33 cellular contexts compared by ENCODE assay signal in genomic region chr3:107189158-107189791, GRCh38.
"Had no signal": no experiment of that assay in that cellular context is flagged by ENCODE, and none has a peak within 500 bp of the region (broad histone marks: within the 10 kb centered on the region; RNA-seq: fewer than 3 reads in every experiment).

No MANE protein-coding gene starts in this region.

- H3K36me3 Mint-ChIP-seq: activated CD8-positive, alpha-beta memory T cell treated with anti-CD3 and anti-CD28 coated beads, Interleukin-2, amount 10 ng/mL, durations not matched to agents 7 days and 5 days; activated naive CD4-positive, alpha-beta T cell treated with anti-CD3 and anti-CD28 coated beads, Interleukin-2, amount 50 U/mL, for 24 hours; activated naive CD8-positive, alpha-beta T cell treated with anti-CD3 and anti-CD28 coated beads for 36 hours; brain had no signal

- H3K27ac ChIP-seq: adrenal gland, ascending aorta, breast epithelium, cardiac muscle cell, colonic mucosa, epithelial cell of prostate, esophagus squamous epithelium, gastroesophageal sphincter, VCaP had no signal

- H3K36me3 ChIP-seq: adrenal gland, ascending aorta, breast epithelium, cardiac muscle cell, colonic mucosa, esophagus squamous epithelium, gastroesophageal sphincter had no signal

- H3K4me1 Mint-ChIP-seq: activated B cell treated with CpG ODN at 0.5 μM for 24 hours; activated CD8-positive, alpha-beta memory T cell treated with anti-CD3 and anti-CD28 coated beads, Interleukin-2, amount 10 ng/mL, durations not matched to agents 7 days and 5 days; activated naive CD4-positive, alpha-beta T cell treated with anti-CD3 and anti-CD28 coated beads, Interleukin-2, amount 50 U/mL, for 24 hours; activated naive CD8-positive, alpha-beta T cell treated with anti-CD3 and anti-CD28 coated beads for 36 hours; activated naive CD8-positive, alpha-beta T cell treated with anti-CD3 and anti-CD28 coated beads, Interleukin-2, amount 50 U/mL, for 24 hours; brain had no signal

- H3K27me3 ChIP-seq: adrenal gland, ascending aorta, breast epithelium, cardiac muscle cell, colonic mucosa, esophagus squamous epithelium, gastroesophageal sphincter had no signal

- H3K9me3 Mint-ChIP-seq: activated B cell treated with CpG ODN at 0.5 μM for 24 hours; activated naive CD4-positive, alpha-beta T cell treated with anti-CD3 and anti-CD28 coated beads for 36 hours; activated naive CD4-positive, alpha-beta T cell treated with anti-CD3 and anti-CD28 coated beads, Interleukin-2, amount 50 U/mL, for 24 hours; activated naive CD8-positive, alpha-beta T cell treated with anti-CD3 and anti-CD28 coated beads for 36 hours; activated naive CD8-positive, alpha-beta T cell treated with anti-CD3 and anti-CD28 coated beads, Interleukin-2, amount 50 U/mL, for 24 hours; activated T-helper 1 cell treated with anti-CD3 and anti-CD28 coated beads, Interleukin-12 subunit alpha, Interleukin-12 subunit beta, Interleukin-2, Interleukin-4 antibody, amounts not matched to agents 30 ng/mL and 10 ng/mL and 1 ng/mL, durations not matched to agents 14 hours and 24 hours and 36 hours; activated T-helper 2 cell treated with anti-CD3 and anti-CD28 coated beads, Interferon-gamma antibody, Interleukin-2, Interleukin-4, amounts not matched to agents 10 μg/mL and 5 μg/mL and 100 μg/mL, durations not matched to agents 14 hours and 24 hours and 36 hours; brain had no signal

- DNase-seq: activated B cell treated with CpG ODN at 0.5 μM for 24 hours; activated CD4-positive, alpha-beta T cell treated with anti-CD3 and anti-CD28 coated beads for 48 hours; activated CD4-positive, alpha-beta T cell treated with anti-CD3 and anti-CD28 coated beads, Interleukin-2, amount 50 U/mL, for 1 hour; activated CD4-positive, alpha-beta T cell treated with anti-CD3 and anti-CD28 coated beads, Interleukin-2, amount 50 U/mL, for 48 hours; activated CD8-positive, alpha-beta memory T cell treated with anti-CD3 and anti-CD28 coated beads, Interleukin-2, amount 10 ng/mL, durations not matched to agents 7 days and 5 days; activated CD8-positive, alpha-beta memory T cell treated with anti-CD3 and anti-CD28 coated beads, Interleukin-2, amount 50 U/mL, for 4 hours; activated CD8-positive, alpha-beta T cell treated with anti-CD3 and anti-CD28 coated beads, Interleukin-2, amount 10 ng/mL, durations not matched to agents 7 days and 5 days; activated effector memory CD4-positive, alpha-beta T cell treated with anti-CD3 and anti-CD28 coated beads, Interleukin-2, amount 50 U/mL, for 16 hours; activated naive CD4-positive, alpha-beta T cell treated with anti-CD3 and anti-CD28 coated beads for 36 hours; activated naive CD8-positive, alpha-beta T cell treated with anti-CD3 and anti-CD28 coated beads for 36 hours; activated naive CD8-positive, alpha-beta T cell treated with anti-CD3 and anti-CD28 coated beads, Interleukin-2, amount 50 U/mL, for 24 hours; activated T-cell treated with anti-CD3 and anti-CD28 coated beads, Interleukin-2, amount 50 U/mL, for 1 hour; activated T-cell treated with anti-CD3 and anti-CD28 coated beads, Interleukin-2, amount 50 U/mL, for 48 hours; adrenal gland; amygdala; central memory CD4-positive, alpha-beta T cell; cerebellar nuclear complex; colonic mucosa; effector CD8-positive, alpha-beta T cell; esophagus squamous epithelium; foreskin melanocyte; T-helper 2 cell had no signal

- H3K4me3 ChIP-seq: adrenal gland, ascending aorta, breast epithelium, cardiac muscle cell, colonic mucosa, esophagus squamous epithelium, gastroesophageal sphincter had no signal

- H3K27ac Mint-ChIP-seq: activated B cell treated with CpG ODN at 0.5 μM for 24 hours; activated CD8-positive, alpha-beta memory T cell treated with anti-CD3 and anti-CD28 coated beads, Interleukin-2, amount 10 ng/mL, durations not matched to agents 7 days and 5 days; activated CD8-positive, alpha-beta T cell treated with anti-CD3 and anti-CD28 coated beads, Interleukin-2, amount 10 ng/mL, durations not matched to agents 7 days and 5 days; activated naive CD4-positive, alpha-beta T cell treated with anti-CD3 and anti-CD28 coated beads for 36 hours; activated naive CD4-positive, alpha-beta T cell treated with anti-CD3 and anti-CD28 coated beads, Interleukin-2, amount 50 U/mL, for 24 hours; activated naive CD8-positive, alpha-beta T cell treated with anti-CD3 and anti-CD28 coated beads for 36 hours; activated naive CD8-positive, alpha-beta T cell treated with anti-CD3 and anti-CD28 coated beads, Interleukin-2, amount 50 U/mL, for 24 hours; activated T-helper 1 cell treated with anti-CD3 and anti-CD28 coated beads, Interleukin-12 subunit alpha, Interleukin-12 subunit beta, Interleukin-2, Interleukin-4 antibody, amounts not matched to agents 30 ng/mL and 10 ng/mL and 1 ng/mL, durations not matched to agents 14 hours and 24 hours and 36 hours; activated T-helper 2 cell treated with anti-CD3 and anti-CD28 coated beads, Interferon-gamma antibody, Interleukin-2, Interleukin-4, amounts not matched to agents 10 μg/mL and 5 μg/mL and 100 μg/mL, durations not matched to agents 14 hours and 24 hours and 36 hours; brain had no signal

- H3K9me3 ChIP-seq: adrenal gland, ascending aorta, breast epithelium, colonic mucosa, esophagus squamous epithelium, gastroesophageal sphincter had no signal

- ATAC-seq: activated CD4-positive, CD25-positive, alpha-beta regulatory T cell treated with anti-CD3 and anti-CD28 coated beads, Interleukin-2, amount 50 U/mL, for 24 hours; activated CD8-positive, alpha-beta memory T cell treated with anti-CD3 and anti-CD28 coated beads, Interleukin-2, amount 10 ng/mL, durations not matched to agents 7 days and 5 days; activated CD8-positive, alpha-beta T cell treated with anti-CD3 and anti-CD28 coated beads, Interleukin-2, amount 10 ng/mL, durations not matched to agents 7 days and 5 days; activated naive CD8-positive, alpha-beta T cell treated with anti-CD3 and anti-CD28 coated beads, Interleukin-2, amount 50 U/mL, for 24 hours; gastroesophageal sphincter had no signal

- H3K27me3 Mint-ChIP-seq: activated naive CD4-positive, alpha-beta T cell treated with anti-CD3 and anti-CD28 coated beads, Interleukin-2, amount 50 U/mL, for 24 hours; activated naive CD8-positive, alpha-beta T cell treated with anti-CD3 and anti-CD28 coated beads for 36 hours; activated naive CD8-positive, alpha-beta T cell treated with anti-CD3 and anti-CD28 coated beads, Interleukin-2, amount 50 U/mL, for 24 hours; brain had no signal

- H3K4me3 Mint-ChIP-seq: activated B cell treated with CpG ODN at 0.5 μM for 24 hours; activated CD8-positive, alpha-beta memory T cell treated with anti-CD3 and anti-CD28 coated beads, Interleukin-2, amount 10 ng/mL, durations not matched to agents 7 days and 5 days; activated CD8-positive, alpha-beta T cell treated with anti-CD3 and anti-CD28 coated beads, Interleukin-2, amount 10 ng/mL, durations not matched to agents 7 days and 5 days; activated naive CD4-positive, alpha-beta T cell treated with anti-CD3 and anti-CD28 coated beads for 36 hours; activated naive CD4-positive, alpha-beta T cell treated with anti-CD3 and anti-CD28 coated beads, Interleukin-2, amount 50 U/mL, for 24 hours; activated naive CD8-positive, alpha-beta T cell treated with anti-CD3 and anti-CD28 coated beads for 36 hours; activated naive CD8-positive, alpha-beta T cell treated with anti-CD3 and anti-CD28 coated beads, Interleukin-2, amount 50 U/mL, for 24 hours; activated T-helper 1 cell treated with anti-CD3 and anti-CD28 coated beads, Interleukin-12 subunit alpha, Interleukin-12 subunit beta, Interleukin-2, Interleukin-4 antibody, amounts not matched to agents 30 ng/mL and 10 ng/mL and 1 ng/mL, durations not matched to agents 14 hours and 24 hours and 36 hours; brain had no signal

- H3K4me1 ChIP-seq: adrenal gland, ascending aorta, breast epithelium, colonic mucosa, esophagus squamous epithelium, gastroesophageal sphincter had no signal
